ENCODE assay signal across 18 cellular contexts in the genomic region with DNA sequence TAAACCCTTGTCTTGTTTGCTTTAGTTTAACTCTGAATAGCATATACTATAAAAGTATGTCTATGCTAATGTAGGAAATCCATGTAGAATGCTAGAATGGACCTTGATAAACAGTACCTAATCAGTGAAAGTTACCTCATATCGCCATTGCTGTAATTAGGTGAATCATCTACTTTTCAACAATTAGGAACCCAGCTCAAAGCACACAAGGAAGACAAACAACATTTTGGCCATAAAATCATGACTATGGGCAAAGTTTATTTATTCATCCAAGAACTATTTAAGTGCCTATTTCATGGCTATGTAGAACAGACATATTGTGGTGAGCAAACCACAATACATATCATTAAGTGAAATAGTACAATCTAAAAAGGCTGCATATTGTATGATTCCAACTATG.
"Had no signal": no experiment of that assay in that cellular context is flagged by ENCODE, and none has a peak within 500 bp of the region (broad histone marks: within the 10 kb centered on the region; RNA-seq: fewer than 3 reads in every experiment).

No MANE protein-coding gene starts in this region.

- H3K27me3 ChIP-seq: cardiac muscle cell, spleen, testis had no signal

- H3K4me3 ChIP-seq: cardiac muscle cell, left ventricle myocardium inferior, spleen, testis had no signal

- DNase-seq: activated CD4-positive, alpha-beta memory T cell treated with anti-CD3 and anti-CD28 coated beads, Interleukin-2, amount 10 ng/mL, durations not matched to agents 7 days and 5 days; activated CD4-positive, alpha-beta T cell treated with anti-CD3 and anti-CD28 coated beads, Interleukin-2, amount 10 ng/mL, durations not matched to agents 24 days and 14 days; activated CD8-positive, alpha-beta memory T cell treated with anti-CD3 and anti-CD28 coated beads, Interleukin-2, amount 10 ng/mL, durations not matched to agents 7 days and 5 days; amniotic stem cell; glutamatergic neuron; hippocampal formation; kidney glomerular epithelial cell; left ventricle myocardium inferior; mammary epithelial cell; natural killer cell; spleen; stimulated activated CD4-positive, alpha-beta T cell treated with anti-CD3 and anti-CD28 coated beads, Interleukin-4, amount 100 ng/mL, for 1 hour; stimulated activated naive CD4-positive, alpha-beta T cell; testis had no signal

- H3K27ac ChIP-seq: cardiac muscle cell, left ventricle myocardium inferior, spleen, testis, VCaP had no signal

- H3K4me1 ChIP-seq: left ventricle myocardium inferior, spleen, testis had no signal

- H3K9me3 ChIP-seq: left ventricle myocardium inferior, spleen, testis had no signal

- H3K36me3 ChIP-seq: cardiac muscle cell, left ventricle myocardium inferior, spleen had no signal

- ATAC-seq: activated CD4-positive, CD25-positive, alpha-beta regulatory T cell treated with anti-CD3 and anti-CD28 coated beads, Interleukin-2, amount 50 U/mL, for 24 hours; activated CD8-positive, alpha-beta memory T cell treated with anti-CD3 and anti-CD28 coated beads, Interleukin-2, amount 10 ng/mL, durations not matched to agents 7 days and 5 days; esophagus mucosa; natural killer cell had no signal
